8 cellular contexts compared by ENCODE assay signal in genomic region chr7:75915416-75916156, GRCh38. TPM values are rescaled to one million over a fixed set of nuclear protein-coding genes. Genes with fewer than 3 reads are reported as not detected.
DNase-seq lines count a peak whose midpoint lies in the region; ATAC-seq and TF ChIP-seq lines count a peak whose summit lies in the region.

No MANE protein-coding gene starts in this region.

- TF ChIP-seq CTCF in AG09309 (IDR thresholded peaks at IDR 0.05; ENCODE audit: control insufficient read depth, insufficient read depth, low read depth, low read length, missing control alignments), result no peak
- no peak for TF ChIP-seq CTCF in left ventricle myocardium inferior (IDR thresholded peaks at IDR 0.05; ENCODE audit: borderline replicate concordance)

- peak; percentile 14 for ATAC-seq in GM18861 (IDR thresholded peaks at IDR 0.05; ENCODE audit: unreplicated experiment)

- intact Hi-C loops in left ventricle myocardium inferior (cut with micrococcal nuclease), result no loop called here

- no peaks in the 10 kb centered on the region for H3K9me3 Mint-ChIP-seq in activated naive CD8-positive, alpha-beta T cell (ENCODE audit: low read depth)

- peak overlapping the region; percentile 92 for H3K4me3 Mint-ChIP-seq in activated naive CD8-positive, alpha-beta T cell

- no peaks in the 10 kb centered on the region for H3K27me3 Mint-ChIP-seq in activated naive CD8-positive, alpha-beta T cell

- no peaks in the 10 kb centered on the region for H3K36me3 ChIP-seq in left ventricle myocardium inferior

- H3K4me3 ChIP-seq in AG09309 (ENCODE audit: control insufficient read depth, low read depth, low read length) (peak overlapping the region; percentile 97), left ventricle myocardium inferior (peak overlapping the region; percentile 92)

- DNase-seq in AG09309 (ENCODE audit: low read depth) (no peak), NCI-H2227 treated with DMSO at 0.1 percent for 48 hours (lab: John Stamatoyannopoulos, UW) (peak; percentile 55), left ventricle myocardium inferior (no peak), putamen (ENCODE audit: low spot score) (peak; percentile 16), NCI-H1436 (lab: John Stamatoyannopoulos, UW) (no peak), globus pallidus (ENCODE audit: low spot score) (no peak)

- H3K4me1 ChIP-seq in left ventricle myocardium inferior, result peaks cover 67% of the 10 kb centered on the region

- H3K27me3 ChIP-seq in left ventricle myocardium inferior (ENCODE audit: low read depth), result no peaks in the 10 kb centered on the region

- no peaks in the 10 kb centered on the region for H3K9me3 ChIP-seq in left ventricle myocardium inferior (replicated peaks)

- peaks cover 38% of the 10 kb centered on the region for H3K4me1 Mint-ChIP-seq in activated naive CD8-positive, alpha-beta T cell (ENCODE audit: low read depth)

- no peak overlapping the region for H3K27ac Mint-ChIP-seq in activated naive CD8-positive, alpha-beta T cell

- peak overlapping the region; percentile 94 for H3K27ac ChIP-seq in left ventricle myocardium inferior (replicated peaks)

- H3K36me3 Mint-ChIP-seq in activated naive CD8-positive, alpha-beta T cell, result peaks cover 1% of the 10 kb centered on the region

RNA-seq across cellular contexts. Expression of gene POR, which starts 0.6 kb away (rescaled TPM):
- 72.9 TPM for total RNA-seq in left ventricle myocardium inferior

RNA-seq across cellular contexts. Expression of gene RHBDD2, which starts 36.8 kb away (rescaled TPM):
- 19.1 TPM for total RNA-seq in left ventricle myocardium inferior

Comparison
In these comparisons a context has a peak if more than half of its experiments do, and no peak if none do; other contexts are left out.
1. DNase-seq: peak in NCI-H2227 treated with DMSO at 0.1 percent for 48 hours (single experiment) and putamen (single experiment); none in AG09309 (single experiment), left ventricle myocardium inferior (single experiment), NCI-H1436 (single experiment) and globus pallidus (single experiment).